1 cellular context compared by ENCODE assay signal in genomic region chr3:194476784-194477183, GRCh38.
TF ChIP-seq lines count a peak whose summit lies in the region.

No MANE protein-coding gene starts in this region.

TF ChIP-seq in K562, 482 proteins besides CTCF, POLR2A, EP300 and RAD21 (continued from another document and continues in another):
- TF ChIP-seq TRIM25 (IDR thresholded peaks at IDR 0.05; ENCODE audit: borderline replicate concordance) (no peak), ZC3H11A (IDR thresholded peaks at IDR 0.05; ENCODE audit: low read depth, low read length) (no peak), HCFC1 (IDR thresholded peaks at IDR 0.05; ENCODE audit: low read depth, low read length) (no peak), DEAF1 (CRISPR knock-in tag; IDR thresholded peaks at IDR 0.05) (no peak), ZNF592 (IDR thresholded peaks at IDR 0.05) (no peak), GTF2E2 (tag; IDR thresholded peaks at IDR 0.05) (no peak), TAF15 (IDR thresholded peaks at IDR 0.05; ENCODE audit: low read depth, low read length) (no peak), MEF2A (IDR thresholded peaks at IDR 0.05; ENCODE audit: control insufficient read depth, low read depth, low read length) (no peak), KLF16 (IDR thresholded peaks at IDR 0.05) (no peak), ZNF146 (CRISPR knock-in tag; IDR thresholded peaks at IDR 0.05; ENCODE audit: unreplicated experiment) (no peak), ZFP91 (CRISPR knock-in tag; IDR thresholded peaks at IDR 0.05) (no peak), RREB1 (CRISPR knock-in tag; IDR thresholded peaks at IDR 0.05) (no peak), SAFB2 (IDR thresholded peaks at IDR 0.05; ENCODE audit: borderline replicate concordance, low read depth, low read length, severe bottlenecking) (no peak), U2AF1 (optimal IDR thresholded peaks at IDR 0.05; ENCODE audit: low read depth, low read length) (no peak), GTF2B (IDR thresholded peaks at IDR 0.05; ENCODE audit: extremely low read depth, insufficient read length) (no peak), RHOXF2B (CRISPR knock-in tag; conservative IDR thresholded peaks at IDR 0.05) (no peak), KLF10 (CRISPR knock-in tag; IDR thresholded peaks at IDR 0.05) (no peak), HES1 (IDR thresholded peaks at IDR 0.05; ENCODE audit: low read depth) (peak; percentile 46), CLOCK (CRISPR knock-in tag; IDR thresholded peaks at IDR 0.05; ENCODE audit: borderline replicate concordance) (no peak), EWSR1 (IDR thresholded peaks at IDR 0.05; ENCODE audit: borderline replicate concordance, low read depth, partially characterized antibody) (no peak), ASH1L (IDR thresholded peaks at IDR 0.05; ENCODE audit: borderline replicate concordance, low read depth, partially characterized antibody) (no peak), ZNF140 (CRISPR knock-in tag; IDR thresholded peaks at IDR 0.05) (no peak), E2F8 (IDR thresholded peaks at IDR 0.05; ENCODE audit: low read depth, partially characterized antibody) (no peak), ZNF699 (CRISPR knock-in tag; IDR thresholded peaks at IDR 0.05; ENCODE audit: insufficient replicate concordance) (no peak), ZNF282 (CRISPR knock-in tag; IDR thresholded peaks at IDR 0.05) (no peak), XRCC3 (IDR thresholded peaks at IDR 0.05) (no peak), E2F1 (CRISPR knock-in tag; IDR thresholded peaks at IDR 0.05) (no peak), TCF3 (CRISPR knock-in tag; IDR thresholded peaks at IDR 0.05) (no peak), CEBPB (tag; IDR thresholded peaks at IDR 0.05) (no peak; the same call in 1 of the 2 replicates), CBX8 (IDR thresholded peaks at IDR 0.05; ENCODE audit: borderline replicate concordance, extremely low read depth, low read depth, low read length, poor library complexity, severe bottlenecking) (no peak), SRSF7 (optimal IDR thresholded peaks at IDR 0.05; ENCODE audit: low read depth, low read length) (no peak), RBM34 (IDR thresholded peaks at IDR 0.05; ENCODE audit: borderline replicate concordance, insufficient read depth, low read length) (no peak), ZFP30 (CRISPR knock-in tag; IDR thresholded peaks at IDR 0.05; ENCODE audit: borderline replicate concordance) (no peak)
